Comparison of ENCODE assay signal across 16 cellular contexts in the genomic region with DNA sequence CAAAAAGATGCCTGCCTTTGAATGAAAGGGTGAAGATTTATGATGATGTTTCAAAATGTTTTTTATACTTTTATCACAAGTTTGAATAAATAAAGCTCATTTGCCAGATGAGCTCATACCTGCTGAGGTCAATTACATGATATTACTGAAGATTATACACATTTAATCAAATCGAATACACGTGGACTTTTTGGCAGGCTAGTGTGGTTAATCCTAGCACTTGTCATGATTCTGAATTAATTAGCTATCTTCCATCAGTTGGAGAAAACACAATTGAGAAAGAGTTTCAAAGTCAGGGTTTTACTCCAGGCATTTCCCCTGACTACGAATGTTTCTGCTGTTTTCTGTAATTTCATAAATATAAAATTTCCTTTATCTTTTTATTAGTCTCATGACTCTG. TPM values are rescaled to one million over a fixed set of nuclear protein-coding genes. Genes with fewer than 3 reads are reported as not detected.
DNase-seq lines count a peak whose midpoint lies in the region; ATAC-seq and TF ChIP-seq lines count a peak whose summit lies in the region.
"Had no signal": no experiment of that assay in that cellular context is flagged by ENCODE, and none has a peak within 500 bp of the region (broad histone marks: within the 10 kb centered on the region; RNA-seq: fewer than 3 reads in every experiment).

No MANE protein-coding gene starts in this region.

- no peak for ATAC-seq in HG02588 (IDR thresholded peaks at IDR 0.05; ENCODE audit: unreplicated experiment)

- BruUV-seq in A673 (replicated peaks; lab: Mats Ljungman, UMichigan): no TSS peak

- H3K79me2 ChIP-seq in mesendoderm (ENCODE audit: control insufficient read depth, insufficient read depth, low read length): no peaks in the 10 kb centered on the region

- H3K23ac ChIP-seq in mesendoderm (ENCODE audit: low read length): no peak overlapping the region

- no peak overlapping the region for H3K4me3 ChIP-seq in A673 (ENCODE audit: low read depth, low read length, poor library complexity, severe bottlenecking)
- H3K4me3 ChIP-seq in mesendoderm (ENCODE audit: low read length): no peak overlapping the region

- H3K27ac ChIP-seq in A673 (ENCODE audit: low read depth, low read length, poor library complexity, severe bottlenecking) (no peak overlapping the region), mesendoderm (ENCODE audit: low read depth, low read length) (no peak overlapping the region)

- H4K8ac ChIP-seq in mesendoderm (ENCODE audit: low read depth, low read length): no peak overlapping the region

- TF ChIP-seq CTCF in A673 (conservative IDR thresholded peaks at IDR 0.05; ENCODE audit: low read depth, low read length): no peak

- H3K9me3 ChIP-seq in A673 (ENCODE audit: low read depth, low read length, poor library complexity, severe bottlenecking): no peaks in the 10 kb centered on the region

- in situ Hi-C loops in SK-MEL-5 (cut with HindIII; ENCODE audit: low pct_unique_long_range_greater_than_20kb, low sequenced_read_pairs): no loop called here

- H3K4ac ChIP-seq in mesendoderm (ENCODE audit: low read depth, low read length): no peak overlapping the region

- peak; percentile 54 for DNase-seq in A673 (ENCODE audit: low spot score)
- DNase-seq in NCI-H1105 treated with DMSO at 0.1 percent for 48 hours (lab: John Stamatoyannopoulos, UW): peak; percentile 54
- DNase-seq in SK-MEL-5 (ENCODE audit: low read depth, low spot score): peak; percentile 90
- peak; percentile 11 for DNase-seq in globus pallidus (ENCODE audit: low spot score)
- DNase-seq in mesendoderm: no peak
- no peak for DNase-seq in stimulated activated CD4-positive, alpha-beta T cell treated with anti-CD3 and anti-CD28 coated beads, Interleukin-2, amount 100 ng/mL, for 24 hours
- no peak for DNase-seq in NOMO-1 treated with dmso at 0.1 percent for 144 hours (lab: John Stamatoyannopoulos, UW; ENCODE audit: unreplicated experiment)
- DNase-seq: DMS153, H9, NCI-H1417 treated with DMSO at 0.1 percent for 48 hours, NCI-H2081 treated with DMSO at 0.1 percent for 48 hours, NCI-H510A treated with DMSO at 0.1 percent for 48 hours, RPMI8226, SIG-M5, SW 1271 had no signal

- H3K36me3 ChIP-seq in A673 (ENCODE audit: insufficient read depth, low read length, poor library complexity, severe bottlenecking) (peaks cover 44% of the 10 kb centered on the region), mesendoderm (ENCODE audit: control insufficient read depth, insufficient read depth, low read length) (peaks cover 4% of the 10 kb centered on the region)

- no CpG with 5 or more reads among the region's 3 CpGs for WGBS in mesendoderm (ENCODE audit: extremely low coverage, insufficient coverage, low lambda C conversion rate)

- H3K27me3 ChIP-seq in A673 (replicated peaks; ENCODE audit: insufficient read depth, low read depth, low read length, poor library complexity): no peaks in the 10 kb centered on the region
- no peaks in the 10 kb centered on the region for H3K27me3 ChIP-seq in mesendoderm (ENCODE audit: insufficient read depth, low read length, poor library complexity)

- POLR2A ChIA-PET in A673 (lab: Charles Lee; ENCODE audit: low non-redundant PET): interaction anchor here (0.7 kb wide), 1 partner anchor 538 kb away, joined by 3 read pairs; no protein-coding TSS in a partner anchor

- CTCF ChIA-PET in A673 (lab: Charles Lee): no interaction called here

- peaks cover 35% of the 10 kb centered on the region for H3K4me1 ChIP-seq in A673 (ENCODE audit: insufficient read depth, low read length, poor library complexity, severe bottlenecking)
- no peaks in the 10 kb centered on the region for H3K4me1 ChIP-seq in mesendoderm (ENCODE audit: control insufficient read depth, low read depth, low read length)

- intact Hi-C loops in A673 (cut with micrococcal nuclease; ENCODE audit: unreplicated experiment): loop anchor here (5.0 kb wide), 1 partner anchor 36 kb away; no protein-coding TSS in a partner anchor

- no peak overlapping the region for H3K18ac ChIP-seq in mesendoderm (ENCODE audit: low read length)

- H3K9ac ChIP-seq in mesendoderm (ENCODE audit: low read length): no peak overlapping the region

- H3K4me2 ChIP-seq in mesendoderm (ENCODE audit: low read length): no peak overlapping the region

- no peak overlapping the region for H2AK5ac ChIP-seq in mesendoderm (ENCODE audit: low read length)

- H2BK15ac ChIP-seq in mesendoderm (replicated peaks; ENCODE audit: low read depth): no peak overlapping the region

- H2BK5ac ChIP-seq in mesendoderm (ENCODE audit: low read length): no peak overlapping the region

- H3K56ac ChIP-seq in mesendoderm (ENCODE audit: low read length): no peak overlapping the region

- no peak overlapping the region for H4K5ac ChIP-seq in mesendoderm (ENCODE audit: low read length)

- no peak overlapping the region for H2BK120ac ChIP-seq in mesendoderm (ENCODE audit: low read depth, low read length)

- no peaks in the 10 kb centered on the region for H3K79me1 ChIP-seq in mesendoderm (ENCODE audit: low read length)

RNA-seq across cellular contexts. Expression of gene LRPPRC, which starts 54.4 kb away (rescaled TPM):
- 136 and 144 TPM in 2 replicates for total RNA-seq in A673 (2021)
- total RNA-seq in SK-MEL-5 (2014; rRNA removed; shearing (Covaris generic)): 162 and 169 TPM in 2 replicates
- 157 and 164 TPM in 2 replicates for polyA plus RNA-seq in SK-MEL-5 (2015; cell fraction: cytosol; rRNA removed)
- polyA plus RNA-seq in SK-MEL-5 (2015; cell fraction: nucleus; rRNA removed): 152 and 166 TPM in 2 replicates
- 87.5 TPM for polyA plus RNA-seq in mesendoderm (2013, experiment 1 of 2)
- polyA plus RNA-seq in mesendoderm (2013, experiment 2 of 2): 86.2 TPM

Comparison
In these comparisons a context has a peak if more than half of its experiments do, and no peak if none do; other contexts are left out.
1. DNase-seq: peak in A673 (single experiment), NCI-H1105 treated with DMSO at 0.1 percent for 48 hours (single experiment), SK-MEL-5 (single experiment) and globus pallidus (single experiment); none in mesendoderm (single experiment), stimulated activated CD4-positive, alpha-beta T cell treated with anti-CD3 and anti-CD28 coated beads, Interleukin-2, amount 100 ng/mL, for 24 hours (0 of 2) and NOMO-1 treated with dmso at 0.1 percent for 144 hours (single experiment).